In genomic region chr22:26502688-26503561, GRCh38 we compare ENCODE assay signal across 8 cellular contexts. TPM values are rescaled to one million over a fixed set of nuclear protein-coding genes. Genes with fewer than 3 reads are reported as not detected.
DNase-seq lines count a peak whose midpoint lies in the region; ATAC-seq and TF ChIP-seq lines count a peak whose summit lies in the region.

No MANE protein-coding gene starts in this region.

- H3K36me3 Mint-ChIP-seq in activated CD8-positive, alpha-beta memory T cell treated with anti-CD3 and anti-CD28 coated beads, Interleukin-2, amount 10 ng/mL, durations not matched to agents 7 days and 5 days = peaks cover 65% of the 10 kb centered on the region
- H3K36me3 Mint-ChIP-seq in nephron (ENCODE audit: low read depth) (peaks cover 67% of the 10 kb centered on the region), mesothelial cell of epicardium (peaks cover 44% of the 10 kb centered on the region)

- CTCF ChIA-PET in activated CD8-positive, alpha-beta memory T cell treated with anti-CD3 and anti-CD28 coated beads, Interleukin-2, amount 10 ng/mL, durations not matched to agents 7 days and 5 days (lab: Charles Lee) = interaction anchor here (0.6 to 7.2 kb wide), 36 partner anchors 9 to 198 kb away, joined by 3 to 69 read pairs (median 6); partner anchors contain the start of genes HPS4, MIAT, SRRD and TFIP11

- no peaks in the 10 kb centered on the region for H3K27me3 Mint-ChIP-seq in activated CD8-positive, alpha-beta memory T cell treated with anti-CD3 and anti-CD28 coated beads, Interleukin-2, amount 10 ng/mL, durations not matched to agents 7 days and 5 days
- H3K27me3 Mint-ChIP-seq in nephron (ENCODE audit: low read depth) (no peaks in the 10 kb centered on the region), mesothelial cell of epicardium (ENCODE audit: low read depth) (no peaks in the 10 kb centered on the region)

- no peaks in the 10 kb centered on the region for H3K9me3 Mint-ChIP-seq in activated CD8-positive, alpha-beta memory T cell treated with anti-CD3 and anti-CD28 coated beads, Interleukin-2, amount 10 ng/mL, durations not matched to agents 7 days and 5 days (ENCODE audit: low read depth)
- H3K9me3 Mint-ChIP-seq in nephron = no peaks in the 10 kb centered on the region
- H3K9me3 Mint-ChIP-seq in mesothelial cell of epicardium = no peaks in the 10 kb centered on the region

- H3K4me3 Mint-ChIP-seq in activated CD8-positive, alpha-beta memory T cell treated with anti-CD3 and anti-CD28 coated beads, Interleukin-2, amount 10 ng/mL, durations not matched to agents 7 days and 5 days = peak overlapping the region; percentile 29
- H3K4me3 Mint-ChIP-seq in nephron (no peak overlapping the region), mesothelial cell of epicardium (no peak overlapping the region)

- TF ChIP-seq POLR2A in erythroblast (IDR thresholded peaks at IDR 0.05; ENCODE audit: low read length) = no peak

- TF ChIP-seq CTCF in nephron (IDR thresholded peaks at IDR 0.05; ENCODE audit: unreplicated experiment in 3 of 3) = peak; percentile 47 to 51 (median 50)
- TF ChIP-seq CTCF in mesothelial cell of epicardium (IDR thresholded peaks at IDR 0.05; ENCODE audit: unreplicated experiment) = no peak

- peak; percentile 95 for ATAC-seq in activated CD8-positive, alpha-beta memory T cell treated with anti-CD3 and anti-CD28 coated beads, Interleukin-2, amount 10 ng/mL, durations not matched to agents 7 days and 5 days

- H3K27ac Mint-ChIP-seq in activated CD8-positive, alpha-beta memory T cell treated with anti-CD3 and anti-CD28 coated beads, Interleukin-2, amount 10 ng/mL, durations not matched to agents 7 days and 5 days = peak overlapping the region; percentile 87
- H3K27ac Mint-ChIP-seq in nephron = peak overlapping the region in 2 of 3 experiments; percentile 37 to 64
- H3K27ac Mint-ChIP-seq in mesothelial cell of epicardium = no peak overlapping the region

- H3K4me1 Mint-ChIP-seq in activated CD8-positive, alpha-beta memory T cell treated with anti-CD3 and anti-CD28 coated beads, Interleukin-2, amount 10 ng/mL, durations not matched to agents 7 days and 5 days = peaks cover 33% of the 10 kb centered on the region
- H3K4me1 Mint-ChIP-seq in nephron = no peaks in the 10 kb centered on the region
- H3K4me1 Mint-ChIP-seq in mesothelial cell of epicardium = no peaks in the 10 kb centered on the region

- DNase-seq in NCI-H1436 (lab: John Stamatoyannopoulos, UW) (peak; percentile 20), NCI-H1436 treated with DMSO at 0.1 percent for 48 hours (lab: John Stamatoyannopoulos, UW) (no peak), NCI-H2196 treated with DMSO at 0.1 percent for 48 hours (lab: John Stamatoyannopoulos, UW; ENCODE audit: unreplicated experiment) (peak; percentile 45), erythroblast (lab: John Stamatoyannopoulos, UW) (peak; percentile 51 to 61), mesothelial cell of epicardium (ENCODE audit: low spot score in 2 of 2, unreplicated experiment in 2 of 2) (no peak), epidermal melanocyte (ENCODE audit: insufficient read length, low spot score) (no peak)
- peak; percentile 95 for DNase-seq in activated CD8-positive, alpha-beta memory T cell treated with anti-CD3 and anti-CD28 coated beads, Interleukin-2, amount 10 ng/mL, durations not matched to agents 7 days and 5 days

RNA-seq across cellular contexts. Expression of gene TFIP11, which starts 9.3 kb away (rescaled TPM):
- total RNA-seq in activated CD8-positive, alpha-beta memory T cell treated with anti-CD3 and anti-CD28 coated beads, Interleukin-2, amount 10 ng/mL, durations not matched to agents 7 days and 5 days = 10 to 100 TPM; 58.0 to 64.8 TPM
- 36.4 to 39.3 TPM (median 37.9 TPM) in 3 replicates for total RNA-seq in mesothelial cell of epicardium

RNA-seq across cellular contexts. Expression of gene SRRD, which starts 19.2 kb away (rescaled TPM):
- 10 to 100 TPM; 17.5 to 22.6 TPM for total RNA-seq in activated CD8-positive, alpha-beta memory T cell treated with anti-CD3 and anti-CD28 coated beads, Interleukin-2, amount 10 ng/mL, durations not matched to agents 7 days and 5 days
- 23.5 to 25.2 TPM (median 24.1 TPM) in 3 replicates for total RNA-seq in mesothelial cell of epicardium

RNA-seq across cellular contexts. Expression of gene HPS4, which starts 19.3 kb away (rescaled TPM):
- total RNA-seq in activated CD8-positive, alpha-beta memory T cell treated with anti-CD3 and anti-CD28 coated beads, Interleukin-2, amount 10 ng/mL, durations not matched to agents 7 days and 5 days = 10 to 100 TPM; 39.3 to 41.2 TPM
- total RNA-seq in mesothelial cell of epicardium = 54.1 to 55.9 TPM (median 55.6 TPM) in 3 replicates

Comparison
In these comparisons a context has a peak if more than half of its experiments do, and no peak if none do; other contexts are left out.
1. DNase-seq: peak in NCI-H1436 (single experiment), NCI-H2196 treated with DMSO at 0.1 percent for 48 hours (single experiment), activated CD8-positive, alpha-beta memory T cell treated with anti-CD3 and anti-CD28 coated beads, Interleukin-2, amount 10 ng/mL, durations not matched to agents 7 days and 5 days (single experiment) and erythroblast (2 of 2); none in NCI-H1436 treated with DMSO at 0.1 percent for 48 hours (single experiment), mesothelial cell of epicardium (0 of 2) and epidermal melanocyte (single experiment).